10 cellular contexts compared by ENCODE assay signal in the genomic region with DNA sequence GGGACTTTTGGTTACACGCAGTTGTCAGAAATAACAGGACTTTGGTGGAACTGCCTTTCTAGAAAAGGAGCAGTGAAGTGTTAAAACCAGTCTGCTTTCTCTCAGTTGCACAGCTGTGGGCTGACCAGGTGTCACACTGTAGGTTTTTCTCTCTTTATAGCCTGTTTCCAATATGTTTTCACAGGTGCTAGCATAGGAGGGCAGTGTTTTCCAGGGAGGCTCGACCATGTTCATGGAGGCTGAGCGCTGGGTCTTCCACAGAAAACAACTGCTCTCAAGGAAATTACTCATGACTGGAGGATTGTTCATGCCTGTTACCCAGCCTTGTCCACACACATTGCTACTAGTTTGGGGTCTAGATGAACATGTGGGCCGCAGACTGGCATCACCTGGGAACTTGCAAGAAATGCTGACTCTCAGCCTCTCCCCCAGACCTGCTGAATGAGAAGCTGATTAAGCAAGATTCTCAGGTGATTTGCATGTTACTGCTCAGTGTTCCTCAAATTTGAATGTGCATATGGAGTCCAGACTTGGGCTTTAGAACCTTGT.
A peak's percentile ranks its signal among the peaks of the same experiment; 100 is the strongest.
DNase-seq lines count a peak whose midpoint lies in the region; ATAC-seq and TF ChIP-seq lines count a peak whose summit lies in the region.
"Had no signal": no experiment of that assay in that cellular context is flagged by ENCODE, and none has a peak within 500 bp of the region (broad histone marks: within the 10 kb centered on the region; RNA-seq: fewer than 3 reads in every experiment).

No MANE protein-coding gene starts in this region.

- H3K23ac ChIP-seq in mesendoderm (ENCODE audit: low read length), result no peak overlapping the region

- no peak overlapping the region for H3K56ac ChIP-seq in mesendoderm (ENCODE audit: low read length)

- no peak overlapping the region for H3K4me3 ChIP-seq in mesendoderm (ENCODE audit: low read length)
- H3K4me3 ChIP-seq in osteoblast (ENCODE audit: insufficient read depth, low read length), result no peak overlapping the region
- H3K4me3 ChIP-seq in vagina, result no peak overlapping the region
- H3K4me3 ChIP-seq: K562, lung had no signal

- no peaks in the 10 kb centered on the region for H3K79me1 ChIP-seq in mesendoderm (ENCODE audit: low read length)

- CTCF ChIA-PET in activated CD8-positive, alpha-beta T cell treated with anti-CD3 and anti-CD28 coated beads, Interleukin-2, amount 10 ng/mL, durations not matched to agents 7 days and 5 days (lab: Charles Lee), result interaction anchor here (1.7 to 2.0 kb wide), 2 partner anchors 9 to 17 kb away, joined by 4 to 7 read pairs; no protein-coding TSS in a partner anchor

- H3K9me3 ChIP-seq in osteoblast (ENCODE audit: low read depth, low read length) (no peaks in the 10 kb centered on the region), vagina (no peaks in the 10 kb centered on the region)

- H2BK120ac ChIP-seq in mesendoderm (ENCODE audit: low read depth, low read length), result no peak overlapping the region

- peak overlapping the region; percentile 46 for H3K18ac ChIP-seq in mesendoderm (ENCODE audit: low read length)

- no peaks in the 10 kb centered on the region for H3K9me3 Mint-ChIP-seq in activated CD8-positive, alpha-beta T cell treated with anti-CD3 and anti-CD28 coated beads, Interleukin-2, amount 10 ng/mL, durations not matched to agents 7 days and 5 days (ENCODE audit: insufficient read depth)

- peak; percentile 78 for ATAC-seq in GM18907 (IDR thresholded peaks at IDR 0.05; ENCODE audit: unreplicated experiment)
- ATAC-seq in GM21717 (IDR thresholded peaks at IDR 0.05; ENCODE audit: unreplicated experiment), result peak; percentile 73
- ATAC-seq in HG03280 (IDR thresholded peaks at IDR 0.05; ENCODE audit: unreplicated experiment), result peak; percentile 55
- no peak for ATAC-seq in activated CD8-positive, alpha-beta T cell treated with anti-CD3 and anti-CD28 coated beads, Interleukin-2, amount 10 ng/mL, durations not matched to agents 7 days and 5 days
- ATAC-seq: K562 had no signal

- H3K4me2 ChIP-seq in mesendoderm (ENCODE audit: low read length), result no peak overlapping the region
- H3K4me2 ChIP-seq in osteoblast (ENCODE audit: insufficient read depth, low read length), result no peak overlapping the region

- H3K4ac ChIP-seq in mesendoderm (ENCODE audit: low read depth, low read length), result no peak overlapping the region

- H3K27me3 ChIP-seq in mesendoderm (ENCODE audit: insufficient read depth, low read length, poor library complexity), result no peaks in the 10 kb centered on the region
- no peaks in the 10 kb centered on the region for H3K27me3 ChIP-seq in osteoblast (ENCODE audit: insufficient read depth, low read length)
- no peaks in the 10 kb centered on the region for H3K27me3 ChIP-seq in vagina

- H4K20me1 ChIP-seq in osteoblast (ENCODE audit: insufficient read depth, low read length), result no peaks in the 10 kb centered on the region

- H3K9ac ChIP-seq in mesendoderm (ENCODE audit: low read length), result no peak overlapping the region

- H3K27ac ChIP-seq in mesendoderm (ENCODE audit: low read depth, low read length), result no peak overlapping the region
- H3K27ac ChIP-seq in osteoblast (ENCODE audit: low read depth, low read length), result no peak overlapping the region
- no peak overlapping the region for H3K27ac ChIP-seq in vagina

- peaks cover 38% of the 10 kb centered on the region for H3K4me1 Mint-ChIP-seq in activated CD8-positive, alpha-beta T cell treated with anti-CD3 and anti-CD28 coated beads, Interleukin-2, amount 10 ng/mL, durations not matched to agents 7 days and 5 days (ENCODE audit: low read depth)

- H3K36me3 ChIP-seq in mesendoderm (ENCODE audit: control insufficient read depth, insufficient read depth, low read length) (no peaks in the 10 kb centered on the region), osteoblast (ENCODE audit: insufficient read depth, low read length) (no peaks in the 10 kb centered on the region), vagina (no peaks in the 10 kb centered on the region)

- no peak overlapping the region for H3K27ac Mint-ChIP-seq in activated CD8-positive, alpha-beta T cell treated with anti-CD3 and anti-CD28 coated beads, Interleukin-2, amount 10 ng/mL, durations not matched to agents 7 days and 5 days

- peaks cover 4% of the 10 kb centered on the region for H3K4me1 ChIP-seq in mesendoderm (ENCODE audit: control insufficient read depth, low read depth, low read length)
- peaks cover 39% of the 10 kb centered on the region for H3K4me1 ChIP-seq in osteoblast (ENCODE audit: insufficient read depth, low read length)
- H3K4me1 ChIP-seq in vagina, result peaks cover 22% of the 10 kb centered on the region

- H3K79me2 ChIP-seq in mesendoderm (ENCODE audit: control insufficient read depth, insufficient read depth, low read length), result no peaks in the 10 kb centered on the region
- H3K79me2 ChIP-seq in osteoblast (ENCODE audit: insufficient read depth, low read length), result peaks cover 54% of the 10 kb centered on the region

- no peak overlapping the region for H4K5ac ChIP-seq in mesendoderm (ENCODE audit: low read length)

- H3K27me3 Mint-ChIP-seq in activated CD8-positive, alpha-beta T cell treated with anti-CD3 and anti-CD28 coated beads, Interleukin-2, amount 10 ng/mL, durations not matched to agents 7 days and 5 days (ENCODE audit: low read depth), result no peaks in the 10 kb centered on the region

- no CpG with 5 or more reads among the region's 4 CpGs for WGBS in mesendoderm (ENCODE audit: extremely low coverage, insufficient coverage, low lambda C conversion rate)

- H4K8ac ChIP-seq in mesendoderm (ENCODE audit: low read depth, low read length), result peak overlapping the region; percentile 96

- H3K36me3 Mint-ChIP-seq in activated CD8-positive, alpha-beta T cell treated with anti-CD3 and anti-CD28 coated beads, Interleukin-2, amount 10 ng/mL, durations not matched to agents 7 days and 5 days (ENCODE audit: low read depth), result peaks cover 8% of the 10 kb centered on the region

- DNase-seq in mesendoderm (no peak), osteoblast (ENCODE audit: insufficient read length, low spot score, missing footprints) (no peak), vagina (ENCODE audit: extremely low spot score in 2 of 2) (no peak), NCI-H2227 (lab: John Stamatoyannopoulos, UW; ENCODE audit: unreplicated experiment) (no peak)
- no peak for DNase-seq in activated CD8-positive, alpha-beta T cell treated with anti-CD3 and anti-CD28 coated beads, Interleukin-2, amount 10 ng/mL, durations not matched to agents 7 days and 5 days

- TF ChIP-seq CTCF in osteoblast (IDR thresholded peaks at IDR 0.05; ENCODE audit: extremely low read depth, low read depth, low read length) (no peak), vagina (IDR thresholded peaks at IDR 0.05) (no peak)

- no peak overlapping the region for H2BK15ac ChIP-seq in mesendoderm (replicated peaks; ENCODE audit: low read depth)

- no peak overlapping the region for H2AK5ac ChIP-seq in mesendoderm (ENCODE audit: low read length)

- no peak overlapping the region for H3K4me3 Mint-ChIP-seq in activated CD8-positive, alpha-beta T cell treated with anti-CD3 and anti-CD28 coated beads, Interleukin-2, amount 10 ng/mL, durations not matched to agents 7 days and 5 days

- TF ChIP-seq POLR2A in vagina (IDR thresholded peaks at IDR 0.05), result no peak

- no peak overlapping the region for H2BK5ac ChIP-seq in mesendoderm (ENCODE audit: low read length)

- POLR2A ChIA-PET in activated CD8-positive, alpha-beta T cell treated with anti-CD3 and anti-CD28 coated beads, Interleukin-2, amount 10 ng/mL, durations not matched to agents 7 days and 5 days (lab: Charles Lee), result no interaction called here

- intact Hi-C loops in vagina (cut with DNase I), result no loop called here

- H2AFZ ChIP-seq in osteoblast (ENCODE audit: low read length), result no peak overlapping the region
